Comparison of ENCODE assay signal across 1 cellular context in the genomic region with DNA sequence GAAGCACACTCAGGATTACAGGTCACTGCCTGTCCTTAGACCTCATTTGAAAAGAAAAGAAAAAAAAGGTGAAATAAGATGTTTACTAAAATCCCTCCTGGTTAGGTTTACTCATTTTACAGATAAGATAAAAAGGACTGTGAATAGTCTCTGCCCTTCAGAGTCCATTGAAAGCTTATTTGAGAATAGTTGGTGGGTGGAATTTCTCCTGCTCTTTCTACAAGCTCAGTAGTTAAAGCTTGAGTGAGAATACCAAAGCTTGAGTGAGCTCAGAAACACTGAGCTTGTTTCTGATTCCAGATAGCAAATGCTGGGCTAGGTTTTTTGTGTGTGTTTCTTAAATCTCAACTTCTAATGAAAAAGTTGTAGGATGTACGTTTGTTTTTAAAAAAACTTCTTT.
TF ChIP-seq lines count a peak whose summit lies in the region.

No MANE protein-coding gene starts in this region.

TF ChIP-seq in HepG2, 621 proteins besides CTCF, POLR2A, EP300 and RAD21 (continued from another document):
- TF ChIP-seq, protein P1, sequence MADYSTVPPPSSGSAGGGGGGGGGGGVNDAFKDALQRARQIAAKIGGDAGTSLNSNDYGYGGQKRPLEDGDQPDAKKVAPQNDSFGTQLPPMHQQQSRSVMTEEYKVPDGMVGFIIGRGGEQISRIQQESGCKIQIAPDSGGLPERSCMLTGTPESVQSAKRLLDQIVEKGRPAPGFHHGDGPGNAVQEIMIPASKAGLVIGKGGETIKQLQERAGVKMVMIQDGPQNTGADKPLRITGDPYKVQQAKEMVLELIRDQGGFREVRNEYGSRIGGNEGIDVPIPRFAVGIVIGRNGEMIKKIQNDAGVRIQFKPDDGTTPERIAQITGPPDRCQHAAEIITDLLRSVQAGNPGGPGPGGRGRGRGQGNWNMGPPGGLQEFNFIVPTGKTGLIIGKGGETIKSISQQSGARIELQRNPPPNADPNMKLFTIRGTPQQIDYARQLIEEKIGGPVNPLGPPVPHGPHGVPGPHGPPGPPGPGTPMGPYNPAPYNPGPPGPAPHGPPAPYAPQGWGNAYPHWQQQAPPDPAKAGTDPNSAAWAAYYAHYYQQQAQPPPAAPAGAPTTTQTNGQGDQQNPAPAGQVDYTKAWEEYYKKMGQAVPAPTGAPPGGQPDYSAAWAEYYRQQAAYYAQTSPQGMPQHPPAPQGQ (CRISPR knock-in tag; IDR thresholded peaks at IDR 0.05; ENCODE audit: borderline replicate concordance): no peak
- no peak for TF ChIP-seq ZNF260 (CRISPR knock-in tag; IDR thresholded peaks at IDR 0.05; ENCODE audit: borderline replicate concordance, low read depth)
- TF ChIP-seq RNF2 (conservative IDR thresholded peaks at IDR 0.05; ENCODE audit: low read depth): no peak
- TF ChIP-seq THAP8 (CRISPR knock-in tag; IDR thresholded peaks at IDR 0.05; ENCODE audit: borderline replicate concordance): no peak
- TF ChIP-seq, protein P2, sequence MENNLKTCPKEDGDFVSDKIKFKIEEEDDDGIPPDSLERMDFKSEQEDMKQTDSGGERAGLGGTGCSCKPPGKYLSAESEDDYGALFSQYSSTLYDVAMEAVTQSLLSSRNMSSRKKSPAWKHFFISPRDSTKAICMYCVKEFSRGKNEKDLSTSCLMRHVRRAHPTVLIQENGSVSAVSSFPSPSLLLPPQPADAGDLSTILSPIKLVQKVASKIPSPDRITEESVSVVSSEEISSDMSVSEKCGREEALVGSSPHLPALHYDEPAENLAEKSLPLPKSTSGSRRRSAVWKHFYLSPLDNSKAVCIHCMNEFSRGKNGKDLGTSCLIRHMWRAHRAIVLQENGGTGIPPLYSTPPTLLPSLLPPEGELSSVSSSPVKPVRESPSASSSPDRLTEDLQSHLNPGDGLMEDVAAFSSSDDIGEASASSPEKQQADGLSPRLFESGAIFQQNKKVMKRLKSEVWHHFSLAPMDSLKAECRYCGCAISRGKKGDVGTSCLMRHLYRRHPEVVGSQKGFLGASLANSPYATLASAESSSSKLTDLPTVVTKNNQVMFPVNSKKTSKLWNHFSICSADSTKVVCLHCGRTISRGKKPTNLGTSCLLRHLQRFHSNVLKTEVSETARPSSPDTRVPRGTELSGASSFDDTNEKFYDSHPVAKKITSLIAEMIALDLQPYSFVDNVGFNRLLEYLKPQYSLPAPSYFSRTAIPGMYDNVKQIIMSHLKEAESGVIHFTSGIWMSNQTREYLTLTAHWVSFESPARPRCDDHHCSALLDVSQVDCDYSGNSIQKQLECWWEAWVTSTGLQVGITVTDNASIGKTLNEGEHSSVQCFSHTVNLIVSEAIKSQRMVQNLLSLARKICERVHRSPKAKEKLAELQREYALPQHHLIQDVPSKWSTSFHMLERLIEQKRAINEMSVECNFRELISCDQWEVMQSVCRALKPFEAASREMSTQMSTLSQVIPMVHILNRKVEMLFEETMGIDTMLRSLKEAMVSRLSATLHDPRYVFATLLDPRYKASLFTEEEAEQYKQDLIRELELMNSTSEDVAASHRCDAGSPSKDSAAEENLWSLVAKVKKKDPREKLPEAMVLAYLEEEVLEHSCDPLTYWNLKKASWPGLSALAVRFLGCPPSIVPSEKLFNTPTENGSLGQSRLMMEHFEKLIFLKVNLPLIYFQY (CRISPR knock-in tag; IDR thresholded peaks at IDR 0.05; ENCODE audit: borderline replicate concordance): no peak
- no peak for TF ChIP-seq SOX5 (CRISPR knock-in tag; IDR thresholded peaks at IDR 0.05; ENCODE audit: borderline replicate concordance)
